Comparison of ENCODE assay signal across 8 cellular contexts in genomic region chr3:181712505-181713299, GRCh38. TPM values are rescaled to one million over a fixed set of nuclear protein-coding genes. Genes with fewer than 3 reads are reported as not detected.
DNase-seq lines count a peak whose midpoint lies in the region; ATAC-seq and TF ChIP-seq lines count a peak whose summit lies in the region.

No MANE protein-coding gene starts in this region.

- H3K36me3 ChIP-seq in GM23338 (ENCODE audit: insufficient read depth) (no peaks in the 10 kb centered on the region), NT2/D1 (ENCODE audit: insufficient read depth, insufficient read length, low read length) (peaks cover 7% of the 10 kb centered on the region)

- peaks cover 34% of the 10 kb centered on the region for H3K4me1 Mint-ChIP-seq in GM23338
- H3K4me1 Mint-ChIP-seq in CD4-positive, alpha-beta T cell (ENCODE audit: low read depth): peaks cover 11% of the 10 kb centered on the region

- peak overlapping the region; percentile 47; the same call in 1 of the 2 replicates for H3K27ac ChIP-seq in GM23338 (ENCODE audit: low read depth)
- no peak overlapping the region for H3K27ac ChIP-seq in CD4-positive, alpha-beta T cell (ENCODE audit: low read depth, low read length)

- H3K79me2 ChIP-seq in GM23338 (replicated peaks; ENCODE audit: insufficient read depth): peaks cover 55% of the 10 kb centered on the region

- CTCF ChIA-PET in CD4-positive, alpha-beta T cell (lab: Charles Lee): no interaction called here

- H3K9ac ChIP-seq in NT2/D1 (ENCODE audit: insufficient read length, low read depth): peak overlapping the region; percentile 100

- H3K9me3 ChIP-seq in NT2/D1 (ENCODE audit: insufficient read depth, low read length): no peaks in the 10 kb centered on the region
- H3K9me3 ChIP-seq in CD4-positive, alpha-beta T cell (ENCODE audit: control insufficient read depth, low read length): peaks cover 25% of the 10 kb centered on the region

- no peak overlapping the region; the same call in 2 of the 3 replicates for H3K4me3 Mint-ChIP-seq in GM23338
- no peak overlapping the region for H3K4me3 Mint-ChIP-seq in CD4-positive, alpha-beta T cell

- H3K4me1 ChIP-seq in GM23338 (ENCODE audit: insufficient read depth) (peaks cover 26% of the 10 kb centered on the region), NT2/D1 (ENCODE audit: insufficient read depth, insufficient read length) (no peaks in the 10 kb centered on the region)

- no peak for TF ChIP-seq CTCF in GM23338 (conservative IDR thresholded peaks at IDR 0.05; ENCODE audit: low read depth in 2 of 2)
- no peak for TF ChIP-seq CTCF in CD4-positive, alpha-beta T cell (IDR thresholded peaks at IDR 0.05)

- DNase-seq in GM23338 (ENCODE audit: low spot score) (no peak), NT2/D1 (ENCODE audit: low read depth, low spot score) (no peak), erythroblast (lab: John Stamatoyannopoulos, UW) (peak; percentile 33 to 37), retina (peak; percentile 88)
- no peak for DNase-seq in CD4-positive, alpha-beta T cell

- H3K9me3 Mint-ChIP-seq in GM23338: peaks cover 5% of the 10 kb centered on the region
- peaks cover 12% of the 10 kb centered on the region for H3K9me3 Mint-ChIP-seq in CD4-positive, alpha-beta T cell

- peak overlapping the region; percentile 78 for H3K4me2 ChIP-seq in GM23338

- peaks cover 43% of the 10 kb centered on the region for H3K36me3 Mint-ChIP-seq in GM23338 (ENCODE audit: low read depth)
- H3K36me3 Mint-ChIP-seq in CD4-positive, alpha-beta T cell (ENCODE audit: low read depth): no peaks in the 10 kb centered on the region

- intact Hi-C loops in CD4-positive, alpha-beta T cell (cut with DNase I, micrococcal nuclease): no loop called here

- ATAC-seq in GM23338 (peak; percentile 4), HG02870 (IDR thresholded peaks at IDR 0.05; ENCODE audit: unreplicated experiment) (no peak), HG02610 (IDR thresholded peaks at IDR 0.05; ENCODE audit: unreplicated experiment) (no peak), HG03139 (IDR thresholded peaks at IDR 0.05; ENCODE audit: unreplicated experiment) (no peak)
- no peak for ATAC-seq in CD4-positive, alpha-beta T cell (ENCODE audit: poor library complexity)

- H3K4me3 ChIP-seq in GM23338 (peak overlapping the region; percentile 68), NT2/D1 (ENCODE audit: insufficient read length, low read depth) (peak overlapping the region; percentile 99)

- H4K20me1 ChIP-seq in GM23338 (replicated peaks; ENCODE audit: insufficient read depth): no peaks in the 10 kb centered on the region

- no peak overlapping the region for H2AFZ ChIP-seq in GM23338

- no peaks in the 10 kb centered on the region; the same call in 1 of the 2 replicates for H3F3A ChIP-seq in GM23338 (replicated peaks; ENCODE audit: low read depth)

- POLR2A ChIA-PET in CD4-positive, alpha-beta T cell (lab: Charles Lee): no interaction called here

- TF ChIP-seq POLR2A in erythroblast (IDR thresholded peaks at IDR 0.05; ENCODE audit: low read length): no peak

- no peaks in the 10 kb centered on the region for H3K9me2 ChIP-seq in GM23338 (ENCODE audit: insufficient read depth)

- H3K27me3 ChIP-seq in GM23338 (ENCODE audit: insufficient read depth) (no peaks in the 10 kb centered on the region), NT2/D1 (ENCODE audit: insufficient read depth, insufficient read length) (no peaks in the 10 kb centered on the region)
- H3K27me3 ChIP-seq in CD4-positive, alpha-beta T cell (ENCODE audit: control insufficient read depth, insufficient read depth, low read length): peaks cover 95% of the 10 kb centered on the region

- H3K27me3 Mint-ChIP-seq in GM23338 (ENCODE audit: insufficient read depth, low read depth, poor library complexity): peaks cover 20% of the 10 kb centered on the region
- peaks cover 54% of the 10 kb centered on the region for H3K27me3 Mint-ChIP-seq in CD4-positive, alpha-beta T cell

- peak overlapping the region; percentile 99 for H3K27ac Mint-ChIP-seq in GM23338
- H3K27ac Mint-ChIP-seq in CD4-positive, alpha-beta T cell: no peak overlapping the region

TF ChIP-seq in GM23338, 12 proteins besides CTCF, POLR2A, EP300 and RAD21:
- TF ChIP-seq ETS1 (IDR thresholded peaks at IDR 0.05) (0 out of 2 replicates have a peak, but pooled peaks have one; percentile 24), EZH2phosphoT487 (IDR thresholded peaks at IDR 0.05; ENCODE audit: unreplicated experiment) (no peak)

RNA-seq across cellular contexts. Expression of gene SOX2, which starts 1.0 kb away (rescaled TPM):
- total RNA-seq in GM23338 (2014; rRNA removed; shearing (Covaris generic)): 211 and 228 TPM in 2 replicates
- 105 and 117 TPM in 2 replicates for polyA plus RNA-seq in GM23338 (2016; fragmentation: Nextera tagmentation; extraction: Ambion mirVana)
- not detected for total RNA-seq in CD4-positive, alpha-beta T cell

Comparison
In these comparisons a context has a peak if more than half of its experiments do, and no peak if none do; other contexts are left out.
1. DNase-seq: peak in erythroblast (2 of 2) and retina (single experiment); none in GM23338 (single experiment), NT2/D1 (single experiment) and CD4-positive, alpha-beta T cell (0 of 10).
2. RNA of gene SOX2, which starts 1.0 kb away (total RNA-seq): 211 to 228 TPM in GM23338; not detected in CD4-positive, alpha-beta T cell; every median in the first group is over 100 times any median in the second.